Comparison of ENCODE assay signal across 14 cellular contexts in the genomic region with DNA sequence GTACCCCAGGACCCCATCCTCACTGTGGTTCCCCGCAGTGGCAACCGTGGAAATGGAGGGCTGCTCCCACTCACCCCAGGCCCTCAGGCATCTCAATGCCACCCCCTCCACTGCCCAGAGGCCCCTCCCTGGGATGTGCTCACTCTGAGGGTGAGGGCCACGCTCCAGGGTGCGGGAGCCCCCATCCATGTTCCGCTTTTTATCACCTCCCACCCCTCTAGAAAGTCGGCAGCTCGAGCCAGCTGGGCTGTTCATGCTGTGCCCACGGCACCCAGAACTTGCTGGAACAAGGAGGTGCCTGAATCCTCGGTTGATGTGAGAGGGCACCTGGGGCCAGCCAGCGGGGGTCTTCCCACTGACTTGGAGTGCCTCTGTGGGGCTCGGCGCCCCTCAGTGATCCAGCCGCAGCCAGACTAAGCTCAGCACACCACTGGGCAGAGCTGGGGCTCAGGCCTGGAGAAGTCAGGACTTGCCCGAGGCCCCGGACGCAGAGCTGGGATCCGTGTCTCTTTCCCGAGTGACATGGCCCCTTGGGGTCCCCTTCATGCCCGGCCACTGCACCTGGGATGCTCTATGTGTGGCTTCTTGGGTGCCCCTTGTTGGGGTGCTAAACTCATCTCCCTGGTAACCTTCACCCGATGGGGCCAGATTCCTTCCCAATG.
A peak's percentile ranks its signal among the peaks of the same experiment; 100 is the strongest.
DNase-seq lines count a peak whose midpoint lies in the region; ATAC-seq and TF ChIP-seq lines count a peak whose summit lies in the region.
"Had no signal": no experiment of that assay in that cellular context is flagged by ENCODE, and none has a peak within 500 bp of the region (broad histone marks: within the 10 kb centered on the region; RNA-seq: fewer than 3 reads in every experiment).

No MANE protein-coding gene starts in this region.

- H3K36me3 ChIP-seq in neuronal stem cell (replicated peaks in 1 of 2; ENCODE audit: control insufficient read depth in 2 of 2, insufficient read depth in 2 of 2, low read length in 2 of 2) (no peaks in the 10 kb centered on the region), MG63 (no peaks in the 10 kb centered on the region), vagina (no peaks in the 10 kb centered on the region)

- H3K9me3 Mint-ChIP-seq in stimulated activated naive CD8-positive, alpha-beta T cell treated with anti-CD3 and anti-CD28 coated beads, Interleukin-15, amount 100 ng/mL, for 72 hours: no peaks in the 10 kb centered on the region
- H3K9me3 Mint-ChIP-seq in WTC11: no peaks in the 10 kb centered on the region
- H3K9me3 Mint-ChIP-seq: CD4-positive, alpha-beta T cell had no signal

- CTCF ChIA-PET in WTC11 (lab: Charles Lee): interaction anchor here (0.5 to 3.4 kb wide), 11 partner anchors 9 to 83 kb away, joined by 3 to 16 read pairs (median 3); no protein-coding TSS in a partner anchor

- peaks cover 23% of the 10 kb centered on the region for H3K27me3 Mint-ChIP-seq in stimulated activated naive CD8-positive, alpha-beta T cell treated with anti-CD3 and anti-CD28 coated beads, Interleukin-15, amount 100 ng/mL, for 72 hours
- H3K27me3 Mint-ChIP-seq in WTC11 (ENCODE audit: low read depth): peaks cover 8% of the 10 kb centered on the region; the same call in 1 of the 2 replicates

- H3K4ac ChIP-seq in neuronal stem cell (ENCODE audit: low read length): no peak overlapping the region

- H3K27ac ChIP-seq in neuronal stem cell (replicated peaks; ENCODE audit: low read length) (no peak overlapping the region), vagina (no peak overlapping the region)

- no peak overlapping the region for H2BK5ac ChIP-seq in neuronal stem cell (ENCODE audit: low read length)

- TF ChIP-seq CTCF in WTC11 (IDR thresholded peaks at IDR 0.05) (no peak), vagina (IDR thresholded peaks at IDR 0.05) (no peak)

- H4K91ac ChIP-seq in neuronal stem cell (ENCODE audit: low read depth, low read length, poor library complexity): no peak overlapping the region

- peaks cover 14% of the 10 kb centered on the region for H3K4me1 Mint-ChIP-seq in stimulated activated naive CD8-positive, alpha-beta T cell treated with anti-CD3 and anti-CD28 coated beads, Interleukin-15, amount 100 ng/mL, for 72 hours
- peaks cover 23% of the 10 kb centered on the region for H3K4me1 Mint-ChIP-seq in WTC11

- intact Hi-C loops in vagina (cut with DNase I): no loop called here

- no peak overlapping the region for H3K9ac ChIP-seq in neuronal stem cell (ENCODE audit: low read depth, low read length, poor library complexity)

- no peak overlapping the region for H2BK15ac ChIP-seq in neuronal stem cell (ENCODE audit: low read length)

- no peak for TF ChIP-seq POLR2A in vagina (IDR thresholded peaks at IDR 0.05)

- H3K4me1 ChIP-seq in neuronal stem cell (ENCODE audit: control insufficient read depth in 2 of 2, insufficient read depth in 1 of 2, low read depth in 1 of 2, low read length in 2 of 2) (peaks cover 19 to 26% of the 10 kb centered on the region in 2 donors), vagina (peaks cover 59% of the 10 kb centered on the region)

- H3K18ac ChIP-seq in neuronal stem cell (ENCODE audit: low read length): peak overlapping the region; percentile 60

- H3K27ac Mint-ChIP-seq in stimulated activated naive CD8-positive, alpha-beta T cell treated with anti-CD3 and anti-CD28 coated beads, Interleukin-15, amount 100 ng/mL, for 72 hours: no peak overlapping the region
- H3K27ac Mint-ChIP-seq in WTC11: no peak overlapping the region
- H3K27ac Mint-ChIP-seq: CD4-positive, alpha-beta T cell had no signal

- no peaks in the 10 kb centered on the region for H3K79me1 ChIP-seq in neuronal stem cell (ENCODE audit: low read depth, low read length)

- POLR2A ChIA-PET in WTC11 (lab: Charles Lee): interaction anchor here (1.3 kb wide), 1 partner anchor 9 kb away, joined by 4 read pairs; no protein-coding TSS in a partner anchor

- no peak overlapping the region for H2AFZ ChIP-seq in neuronal stem cell (ENCODE audit: low read length)

- H3K4me2 ChIP-seq in neuronal stem cell (ENCODE audit: insufficient read depth, low read length, poor library complexity, severe bottlenecking): no peak overlapping the region

- no peak overlapping the region for H2BK12ac ChIP-seq in neuronal stem cell (ENCODE audit: low read length)

- H2AK5ac ChIP-seq in neuronal stem cell (ENCODE audit: low read depth, low read length): peak overlapping the region; percentile 65

- H3K27me3 ChIP-seq in neuronal stem cell (ENCODE audit: control insufficient read depth in 3 of 3, insufficient read depth in 3 of 3, low read depth in 1 of 3, low read length in 3 of 3) (peaks cover 0 to 13% (median 4%) of the 10 kb centered on the region in 3 experiments), MG63 (no peaks in the 10 kb centered on the region), vagina (no peaks in the 10 kb centered on the region)

- no peak overlapping the region for H4K8ac ChIP-seq in neuronal stem cell (ENCODE audit: low read depth, low read length)

- no peak overlapping the region for H2BK120ac ChIP-seq in neuronal stem cell (ENCODE audit: low read depth, low read length)

- H3K23ac ChIP-seq in neuronal stem cell (ENCODE audit: low read depth, low read length, poor library complexity): peak overlapping the region; percentile 12

- H3K4me3 ChIP-seq in neuronal stem cell (ENCODE audit: low read length in 2 of 2) (no peak overlapping the region), MG63 (no peak overlapping the region), vagina (no peak overlapping the region)

- WGBS in neuronal stem cell (ENCODE audit: extremely low coverage in 2 of 2, insufficient read length in 2 of 2, insufficient replicate concordance in 1 of 2), 2 donors: no CpG with 5 or more reads among the region's 20 CpGs

- H3K4me3 Mint-ChIP-seq in stimulated activated naive CD8-positive, alpha-beta T cell treated with anti-CD3 and anti-CD28 coated beads, Interleukin-15, amount 100 ng/mL, for 72 hours: no peak overlapping the region
- no peak overlapping the region for H3K4me3 Mint-ChIP-seq in WTC11
- H3K4me3 Mint-ChIP-seq: CD4-positive, alpha-beta T cell had no signal

- no peaks in the 10 kb centered on the region for H3K36me3 Mint-ChIP-seq in WTC11

- ATAC-seq in stimulated activated naive CD8-positive, alpha-beta T cell treated with anti-CD3 and anti-CD28 coated beads, Interleukin-15, amount 100 ng/mL, for 72 hours: peak; percentile 40
- ATAC-seq in stimulated activated naive CD8-positive, alpha-beta T cell treated with anti-CD3 and anti-CD28 coated beads, Interleukin-15, Interleukin-2, amounts not matched to agents 100 U/mL and 50 U/mL, for 24 hours: no peak
- ATAC-seq in WTC11: no peak

- no peak for DNase-seq in stimulated activated naive CD8-positive, alpha-beta T cell treated with anti-CD3 and anti-CD28 coated beads, Interleukin-15, amount 100 ng/mL, for 72 hours
- no peak for DNase-seq in stimulated activated naive CD8-positive, alpha-beta T cell treated with anti-CD3 and anti-CD28 coated beads, Interleukin-15, Interleukin-2, amounts not matched to agents 100 U/mL and 50 U/mL, for 24 hours
- DNase-seq in WTC11 (ENCODE audit: low spot score) (no peak), neuronal stem cell (ENCODE audit: low spot score) (no peak), COR-L47 (lab: John Stamatoyannopoulos, UW) (no peak), MG63 (no peak), vagina (ENCODE audit: extremely low spot score in 2 of 2) (no peak)
- DNase-seq: 8988T; AML-193; C1 segment of cervical spinal cord; CD4-positive, alpha-beta T cell; DMS79; GOT3; HCEC 1CT had no signal

- H3K9me3 ChIP-seq in neuronal stem cell (replicated peaks in 1 of 2; ENCODE audit: control insufficient read depth in 2 of 2, insufficient read depth in 1 of 2, low read depth in 1 of 2, low read length in 2 of 2) (peaks cover 0 to 1% of the 10 kb centered on the region in 2 donors), MG63 (no peaks in the 10 kb centered on the region), vagina (no peaks in the 10 kb centered on the region)

- peak overlapping the region; percentile 3 for H3K14ac ChIP-seq in neuronal stem cell (ENCODE audit: low read length)

TF ChIP-seq in WTC11, 78 proteins besides CTCF, POLR2A, EP300 and RAD21:
- TF ChIP-seq, protein P1, sequence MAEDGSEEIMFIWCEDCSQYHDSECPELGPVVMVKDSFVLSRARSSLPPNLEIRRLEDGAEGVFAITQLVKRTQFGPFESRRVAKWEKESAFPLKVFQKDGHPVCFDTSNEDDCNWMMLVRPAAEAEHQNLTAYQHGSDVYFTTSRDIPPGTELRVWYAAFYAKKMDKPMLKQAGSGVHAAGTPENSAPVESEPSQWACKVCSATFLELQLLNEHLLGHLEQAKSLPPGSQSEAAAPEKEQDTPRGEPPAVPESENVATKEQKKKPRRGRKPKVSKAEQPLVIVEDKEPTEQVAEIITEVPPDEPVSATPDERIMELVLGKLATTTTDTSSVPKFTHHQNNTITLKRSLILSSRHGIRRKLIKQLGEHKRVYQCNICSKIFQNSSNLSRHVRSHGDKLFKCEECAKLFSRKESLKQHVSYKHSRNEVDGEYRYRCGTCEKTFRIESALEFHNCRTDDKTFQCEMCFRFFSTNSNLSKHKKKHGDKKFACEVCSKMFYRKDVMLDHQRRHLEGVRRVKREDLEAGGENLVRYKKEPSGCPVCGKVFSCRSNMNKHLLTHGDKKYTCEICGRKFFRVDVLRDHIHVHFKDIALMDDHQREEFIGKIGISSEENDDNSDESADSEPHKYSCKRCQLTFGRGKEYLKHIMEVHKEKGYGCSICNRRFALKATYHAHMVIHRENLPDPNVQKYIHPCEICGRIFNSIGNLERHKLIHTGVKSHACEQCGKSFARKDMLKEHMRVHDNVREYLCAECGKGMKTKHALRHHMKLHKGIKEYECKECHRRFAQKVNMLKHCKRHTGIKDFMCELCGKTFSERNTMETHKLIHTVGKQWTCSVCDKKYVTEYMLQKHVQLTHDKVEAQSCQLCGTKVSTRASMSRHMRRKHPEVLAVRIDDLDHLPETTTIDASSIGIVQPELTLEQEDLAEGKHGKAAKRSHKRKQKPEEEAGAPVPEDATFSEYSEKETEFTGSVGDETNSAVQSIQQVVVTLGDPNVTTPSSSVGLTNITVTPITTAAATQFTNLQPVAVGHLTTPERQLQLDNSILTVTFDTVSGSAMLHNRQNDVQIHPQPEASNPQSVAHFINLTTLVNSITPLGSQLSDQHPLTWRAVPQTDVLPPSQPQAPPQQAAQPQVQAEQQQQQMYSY (CRISPR knock-in tag; IDR thresholded peaks at IDR 0.05): peak; percentile 67
- TF ChIP-seq MYBL2 (CRISPR knock-in tag; IDR thresholded peaks at IDR 0.05) (no peak), ZNF317 (CRISPR knock-in tag; IDR thresholded peaks at IDR 0.05; ENCODE audit: borderline replicate concordance, low read depth) (no peak)
